In the genomic region with DNA sequence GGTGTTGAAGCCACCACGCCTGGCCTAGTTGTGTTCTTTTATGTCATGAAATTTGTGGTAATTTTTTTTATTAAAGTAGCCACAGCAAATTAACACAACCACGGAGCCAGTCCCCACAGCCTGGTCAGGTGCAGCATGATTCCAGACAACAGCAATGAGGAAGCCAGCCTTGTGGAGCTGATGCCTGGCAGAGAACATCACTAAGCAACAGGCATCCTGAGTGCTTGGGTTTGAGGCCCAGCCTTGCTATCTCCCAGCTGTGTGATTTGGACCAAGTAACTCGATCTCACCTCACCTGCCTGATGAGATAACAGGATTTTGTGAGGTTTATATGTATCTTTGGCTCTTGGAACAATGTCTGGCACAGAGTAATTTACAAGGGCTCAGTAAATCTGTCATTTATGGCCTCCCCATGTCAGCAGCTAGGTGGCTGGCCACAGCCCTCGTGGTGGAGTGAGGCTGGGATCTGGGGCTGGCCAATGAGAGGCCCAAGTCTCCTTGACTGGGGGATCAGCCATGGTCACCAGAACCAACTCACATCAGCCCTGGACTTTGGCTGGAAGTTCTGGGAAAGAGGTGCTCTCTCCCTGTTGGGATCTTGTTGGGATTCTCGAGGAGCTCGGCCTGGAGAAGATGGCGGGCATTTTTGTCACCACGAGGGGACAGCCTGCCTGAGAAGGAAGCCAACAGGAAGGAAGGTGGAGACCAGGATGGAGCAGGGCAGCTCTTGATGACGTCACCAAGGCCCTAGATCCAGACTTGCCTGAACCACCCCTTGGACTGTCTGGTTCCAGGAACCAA, we compare ENCODE assay signal across 2 cellular contexts.
A peak's percentile ranks its signal among the peaks of the same experiment; 100 is the strongest.
TF ChIP-seq lines count a peak whose summit lies in the region.

No MANE protein-coding gene starts in this region.

TF ChIP-seq in A549, 52 proteins besides CTCF, POLR2A, EP300 and RAD21:
- TF ChIP-seq HOXB13 (CRISPR knock-in tag; IDR thresholded peaks at IDR 0.05; ENCODE audit: low read depth) (0 out of 2 replicates have a peak, but pooled peaks have one; percentile 50), RNF2 (IDR thresholded peaks at IDR 0.05; ENCODE audit: borderline replicate concordance, low read depth) (no peak)

TF ChIP-seq in GM23338, 12 proteins besides CTCF, POLR2A, EP300 and RAD21:
- TF ChIP-seq JUNB (IDR thresholded peaks at IDR 0.05; ENCODE audit: unreplicated experiment): no peak
- TF ChIP-seq, protein P1, sequence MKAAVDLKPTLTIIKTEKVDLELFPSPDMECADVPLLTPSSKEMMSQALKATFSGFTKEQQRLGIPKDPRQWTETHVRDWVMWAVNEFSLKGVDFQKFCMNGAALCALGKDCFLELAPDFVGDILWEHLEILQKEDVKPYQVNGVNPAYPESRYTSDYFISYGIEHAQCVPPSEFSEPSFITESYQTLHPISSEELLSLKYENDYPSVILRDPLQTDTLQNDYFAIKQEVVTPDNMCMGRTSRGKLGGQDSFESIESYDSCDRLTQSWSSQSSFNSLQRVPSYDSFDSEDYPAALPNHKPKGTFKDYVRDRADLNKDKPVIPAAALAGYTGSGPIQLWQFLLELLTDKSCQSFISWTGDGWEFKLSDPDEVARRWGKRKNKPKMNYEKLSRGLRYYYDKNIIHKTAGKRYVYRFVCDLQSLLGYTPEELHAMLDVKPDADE (IDR thresholded peaks at IDR 0.05): no peak
- TF ChIP-seq NANOG (IDR thresholded peaks at IDR 0.05; ENCODE audit: borderline replicate concordance): no peak
- TF ChIP-seq, protein P2, sequence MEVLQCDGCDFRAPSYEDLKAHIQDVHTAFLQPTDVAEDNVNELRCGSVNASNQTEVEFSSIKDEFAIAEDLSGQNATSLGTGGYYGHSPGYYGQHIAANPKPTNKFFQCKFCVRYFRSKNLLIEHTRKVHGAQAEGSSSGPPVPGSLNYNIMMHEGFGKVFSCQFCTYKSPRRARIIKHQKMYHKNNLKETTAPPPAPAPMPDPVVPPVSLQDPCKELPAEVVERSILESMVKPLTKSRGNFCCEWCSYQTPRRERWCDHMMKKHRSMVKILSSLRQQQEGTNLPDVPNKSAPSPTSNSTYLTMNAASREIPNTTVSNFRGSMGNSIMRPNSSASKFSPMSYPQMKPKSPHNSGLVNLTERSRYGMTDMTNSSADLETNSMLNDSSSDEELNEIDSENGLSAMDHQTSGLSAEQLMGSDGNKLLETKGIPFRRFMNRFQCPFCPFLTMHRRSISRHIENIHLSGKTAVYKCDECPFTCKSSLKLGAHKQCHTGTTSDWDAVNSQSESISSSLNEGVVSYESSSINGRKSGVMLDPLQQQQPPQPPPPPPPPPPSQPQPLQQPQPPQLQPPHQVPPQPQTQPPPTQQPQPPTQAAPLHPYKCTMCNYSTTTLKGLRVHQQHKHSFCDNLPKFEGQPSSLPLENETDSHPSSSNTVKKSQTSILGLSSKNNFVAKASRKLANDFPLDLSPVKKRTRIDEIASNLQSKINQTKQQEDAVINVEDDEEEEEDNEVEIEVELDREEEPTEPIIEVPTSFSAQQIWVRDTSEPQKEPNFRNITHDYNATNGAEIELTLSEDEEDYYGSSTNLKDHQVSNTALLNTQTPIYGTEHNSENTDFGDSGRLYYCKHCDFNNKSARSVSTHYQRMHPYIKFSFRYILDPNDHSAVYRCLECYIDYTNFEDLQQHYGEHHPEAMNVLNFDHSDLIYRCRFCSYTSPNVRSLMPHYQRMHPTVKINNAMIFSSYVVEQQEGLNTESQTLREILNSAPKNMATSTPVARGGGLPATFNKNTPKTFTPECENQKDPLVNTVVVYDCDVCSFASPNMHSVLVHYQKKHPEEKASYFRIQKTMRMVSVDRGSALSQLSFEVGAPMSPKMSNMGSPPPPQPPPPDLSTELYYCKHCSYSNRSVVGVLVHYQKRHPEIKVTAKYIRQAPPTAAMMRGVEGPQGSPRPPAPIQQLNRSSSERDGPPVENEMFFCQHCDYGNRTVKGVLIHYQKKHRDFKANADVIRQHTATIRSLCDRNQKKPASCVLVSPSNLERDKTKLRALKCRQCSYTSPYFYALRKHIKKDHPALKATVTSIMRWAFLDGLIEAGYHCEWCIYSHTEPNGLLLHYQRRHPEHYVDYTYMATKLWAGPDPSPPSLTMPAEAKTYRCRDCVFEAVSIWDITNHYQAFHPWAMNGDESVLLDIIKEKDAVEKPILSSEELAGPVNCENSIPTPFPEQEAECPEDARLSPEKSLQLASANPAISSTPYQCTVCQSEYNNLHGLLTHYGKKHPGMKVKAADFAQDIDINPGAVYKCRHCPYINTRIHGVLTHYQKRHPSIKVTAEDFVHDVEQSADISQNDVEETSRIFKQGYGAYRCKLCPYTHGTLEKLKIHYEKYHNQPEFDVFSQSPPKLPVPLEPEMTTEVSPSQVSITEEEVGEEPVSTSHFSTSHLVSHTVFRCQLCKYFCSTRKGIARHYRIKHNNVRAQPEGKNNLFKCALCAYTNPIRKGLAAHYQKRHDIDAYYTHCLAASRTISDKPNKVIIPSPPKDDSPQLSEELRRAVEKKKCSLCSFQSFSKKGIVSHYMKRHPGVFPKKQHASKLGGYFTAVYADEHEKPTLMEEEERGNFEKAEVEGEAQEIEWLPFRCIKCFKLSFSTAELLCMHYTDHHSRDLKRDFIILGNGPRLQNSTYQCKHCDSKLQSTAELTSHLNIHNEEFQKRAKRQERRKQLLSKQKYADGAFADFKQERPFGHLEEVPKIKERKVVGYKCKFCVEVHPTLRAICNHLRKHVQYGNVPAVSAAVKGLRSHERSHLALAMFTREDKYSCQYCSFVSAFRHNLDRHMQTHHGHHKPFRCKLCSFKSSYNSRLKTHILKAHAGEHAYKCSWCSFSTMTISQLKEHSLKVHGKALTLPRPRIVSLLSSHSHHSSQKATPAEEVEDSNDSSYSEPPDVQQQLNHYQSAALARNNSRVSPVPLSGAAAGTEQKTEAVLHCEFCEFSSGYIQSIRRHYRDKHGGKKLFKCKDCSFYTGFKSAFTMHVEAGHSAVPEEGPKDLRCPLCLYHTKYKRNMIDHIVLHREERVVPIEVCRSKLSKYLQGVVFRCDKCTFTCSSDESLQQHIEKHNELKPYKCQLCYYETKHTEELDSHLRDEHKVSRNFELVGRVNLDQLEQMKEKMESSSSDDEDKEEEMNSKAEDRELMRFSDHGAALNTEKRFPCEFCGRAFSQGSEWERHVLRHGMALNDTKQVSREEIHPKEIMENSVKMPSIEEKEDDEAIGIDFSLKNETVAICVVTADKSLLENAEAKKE (CRISPR knock-in tag; IDR thresholded peaks at IDR 0.05): no peak
- TF ChIP-seq REST (IDR thresholded peaks at IDR 0.05; ENCODE audit: unreplicated experiment): no peak
- no peak for TF ChIP-seq EZH2 (IDR thresholded peaks at IDR 0.05; ENCODE audit: low read depth, unreplicated experiment)
- no peak for TF ChIP-seq STAT1 (IDR thresholded peaks at IDR 0.05; ENCODE audit: unreplicated experiment)
- no peak for TF ChIP-seq CREB1 (CRISPR knock-in tag; IDR thresholded peaks at IDR 0.05; ENCODE audit: low read depth)
- no peak for TF ChIP-seq EZH2phosphoT487 (IDR thresholded peaks at IDR 0.05; ENCODE audit: unreplicated experiment)
- TF ChIP-seq POLR2AphosphoS5 (IDR thresholded peaks at IDR 0.05; ENCODE audit: low read depth): no peak
- no peak for TF ChIP-seq ZNF114 (CRISPR knock-in tag; IDR thresholded peaks at IDR 0.05)
- TF ChIP-seq ZNF331 (CRISPR knock-in tag; IDR thresholded peaks at IDR 0.05; ENCODE audit: low read depth): no peak
TF ChIP-seq in GM23338: peak in this region for 0.
